20 cellular contexts compared by ENCODE assay signal in genomic region chr2:162586311-162586710, GRCh38.
DNase-seq lines count a peak whose midpoint lies in the region; ATAC-seq, FAIRE-seq and TF ChIP-seq lines count a peak whose summit lies in the region.
"Had no signal": no experiment of that assay in that cellular context is flagged by ENCODE, and none has a peak within 500 bp of the region (broad histone marks: within the 10 kb centered on the region; RNA-seq: fewer than 3 reads in every experiment).

No MANE protein-coding gene starts in this region.

- no peak overlapping the region for H3K14ac ChIP-seq in neuronal stem cell (ENCODE audit: low read length)

- H3K23ac ChIP-seq in neuronal stem cell (ENCODE audit: low read depth, low read length, poor library complexity) = no peak overlapping the region

- H2BK15ac ChIP-seq in neuronal stem cell (ENCODE audit: low read length) = no peak overlapping the region

- DNase-seq in HepG2 (ENCODE audit: low spot score) (no peak), left colon (no peak), neuronal stem cell (ENCODE audit: low spot score) (no peak)
- DNase-seq: Caco-2; CD4-positive, CD25-positive, alpha-beta regulatory T cell; CD8-positive, alpha-beta T cell; DMS153; DND-41; HFFc6 had no signal

- no peak overlapping the region for H3K27ac ChIP-seq in liver (ENCODE audit: low read depth in 1 of 2, low read length in 2 of 2)
- no peak overlapping the region for H3K27ac ChIP-seq in HepG2 (ENCODE audit: extremely low read length, insufficient read depth, low read length)
- H3K27ac ChIP-seq in neuronal stem cell (replicated peaks; ENCODE audit: low read length) = no peak overlapping the region
- H3K27ac ChIP-seq: 22Rv1, BLaER1, C4-2B had no signal

- no peak for ATAC-seq in HepG2
- ATAC-seq in left colon = peak; percentile 29
- no peak for ATAC-seq in esophagus mucosa
- ATAC-seq in GM21723 (IDR thresholded peaks at IDR 0.05; ENCODE audit: unreplicated experiment) = no peak
- ATAC-seq: CD8-positive, alpha-beta T cell; GM23338 had no signal

- H3K79me1 ChIP-seq in neuronal stem cell (ENCODE audit: low read depth, low read length) = no peaks in the 10 kb centered on the region

- TF ChIP-seq EP300 in HepG2 (IDR thresholded peaks at IDR 0.05; ENCODE audit: low read depth in 2 of 2, low read length in 2 of 2) = no peak
- TF ChIP-seq EP300 in HepG2 (CRISPR knock-in tag; IDR thresholded peaks at IDR 0.05; ENCODE audit: borderline replicate concordance) = no peak

- H3K4me1 ChIP-seq in liver (ENCODE audit: control insufficient read depth in 4 of 4, insufficient read depth in 4 of 4, low read length in 3 of 4) (peaks cover 7 to 20% (median 8%) of the 10 kb centered on the region in 4 donors), HepG2 (ENCODE audit: insufficient read depth, low read length) (peaks cover 47% of the 10 kb centered on the region), neuronal stem cell (ENCODE audit: control insufficient read depth in 2 of 2, insufficient read depth in 1 of 2, low read depth in 1 of 2, low read length in 2 of 2) (peaks cover 6 to 12% of the 10 kb centered on the region in 2 donors)
- H3K4me1 ChIP-seq: BLaER1, HAP-1 had no signal

- no TSS peak for BruUV-seq in HepG2 (replicated peaks; lab: Mats Ljungman, UMichigan)

- no peaks in the 10 kb centered on the region for H3K79me2 ChIP-seq in HepG2 (ENCODE audit: insufficient read depth, low read length)

- H3K4ac ChIP-seq in neuronal stem cell (ENCODE audit: low read length) = no peak overlapping the region

- WGBS in liver = 30% methylated on average over 3 of the region's 3 CpGs
- WGBS in HepG2 (ENCODE audit: low lambda C conversion rate) = under 1% methylated on average over 3 of the region's 3 CpGs
- WGBS in neuronal stem cell (ENCODE audit: extremely low coverage in 2 of 2, insufficient read length in 2 of 2, insufficient replicate concordance in 1 of 2), 2 donors = no CpG with 5 or more reads among the region's 3 CpGs

- TF ChIP-seq RAD21 in liver (IDR thresholded peaks at IDR 0.05) (peak; percentile 15 to 50), HepG2 (CRISPR knock-in tag; IDR thresholded peaks at IDR 0.05) (no peak)

- H4K8ac ChIP-seq in neuronal stem cell (ENCODE audit: low read depth, low read length) = no peak overlapping the region

- no peaks in the 10 kb centered on the region for H4K20me1 ChIP-seq in HepG2 (ENCODE audit: insufficient read depth, low read length)
- H4K20me1 ChIP-seq: BLaER1 had no signal

- POLR2A ChIA-PET in HepG2 (lab: Yijun Ruan, JAX) = interaction anchor here (1.5 kb wide), 1 partner anchor 12 kb away, joined by 3 read pairs; no protein-coding TSS in a partner anchor

- no peak overlapping the region for H3K4me2 ChIP-seq in HepG2 (ENCODE audit: low read depth, low read length)
- no peak overlapping the region for H3K4me2 ChIP-seq in neuronal stem cell (ENCODE audit: insufficient read depth, low read length, poor library complexity, severe bottlenecking)
- H3K4me2 ChIP-seq: BLaER1, GM23338 had no signal

- H2BK12ac ChIP-seq in neuronal stem cell (ENCODE audit: low read length) = no peak overlapping the region

- H3K4me3 ChIP-seq in liver (ENCODE audit: low read depth in 1 of 3, low read length in 3 of 3) = no peak overlapping the region
- no peak overlapping the region for H3K4me3 ChIP-seq in HepG2 (replicated peaks in 1 of 3; ENCODE audit: insufficient read depth in 1 of 3, low read depth in 2 of 3, low read length in 3 of 3)
- no peak overlapping the region for H3K4me3 ChIP-seq in neuronal stem cell (ENCODE audit: low read length in 2 of 2)
- H3K4me3 ChIP-seq: BLaER1, GM23338, HAP-1 had no signal

- no peak overlapping the region for H2AFZ ChIP-seq in HepG2 (ENCODE audit: low read length)
- H2AFZ ChIP-seq in neuronal stem cell (ENCODE audit: low read length) = peak overlapping the region; percentile 30
- H2AFZ ChIP-seq: GM23338 had no signal

- no peak overlapping the region for H3K18ac ChIP-seq in neuronal stem cell (ENCODE audit: low read length)

- no peak for FAIRE-seq in HepG2 (lab: Jason Lieb, UNC)
- FAIRE-seq: G401.6, GM12892, H54 had no signal

- no peaks in the 10 kb centered on the region for H3K36me3 ChIP-seq in liver (ENCODE audit: control insufficient read depth in 4 of 4, insufficient read depth in 3 of 4, low read depth in 1 of 4, low read length in 3 of 4)
- no peaks in the 10 kb centered on the region for H3K36me3 ChIP-seq in HepG2 (replicated peaks in 1 of 2; ENCODE audit: control insufficient read depth in 1 of 2, insufficient read depth in 2 of 2, low read length in 2 of 2)
- H3K36me3 ChIP-seq in neuronal stem cell (replicated peaks in 1 of 2; ENCODE audit: control insufficient read depth in 2 of 2, insufficient read depth in 2 of 2, low read length in 2 of 2) = no peaks in the 10 kb centered on the region
- H3K36me3 ChIP-seq: BLaER1, HAP-1 had no signal

- no peak overlapping the region for H4K91ac ChIP-seq in neuronal stem cell (ENCODE audit: low read depth, low read length, poor library complexity)

- H3K9me3 ChIP-seq in liver (ENCODE audit: control insufficient read depth in 4 of 4, low read length in 3 of 4) (no peaks in the 10 kb centered on the region), HepG2 (ENCODE audit: low read length) (no peaks in the 10 kb centered on the region), neuronal stem cell (replicated peaks in 1 of 2; ENCODE audit: control insufficient read depth in 2 of 2, insufficient read depth in 1 of 2, low read depth in 1 of 2, low read length in 2 of 2) (no peaks in the 10 kb centered on the region)
- H3K9me3 ChIP-seq: BLaER1, Caco-2, HAP-1 had no signal

- no peak overlapping the region for H2BK120ac ChIP-seq in neuronal stem cell (ENCODE audit: low read depth, low read length)

- no peak overlapping the region for H2AK5ac ChIP-seq in neuronal stem cell (ENCODE audit: low read depth, low read length)

- TF ChIP-seq POLR2A in HepG2 (IDR thresholded peaks at IDR 0.05; ENCODE audit: insufficient read depth in 1 of 2, low read depth in 2 of 2, low read length in 2 of 2) = no peak

- no peak overlapping the region for H3K9ac ChIP-seq in liver (ENCODE audit: low read depth in 1 of 2, low read length in 2 of 2)
- no peak overlapping the region for H3K9ac ChIP-seq in HepG2 (ENCODE audit: insufficient read depth, low read depth, low read length)
- H3K9ac ChIP-seq in neuronal stem cell (ENCODE audit: low read depth, low read length, poor library complexity) = peak overlapping the region; percentile 40
- H3K9ac ChIP-seq: BLaER1 had no signal

- CTCF ChIA-PET in HepG2 (lab: Yijun Ruan, JAX; ENCODE audit: low intra/inter-chr PET ratio, low total read pairs) = no interaction called here

- intact Hi-C loops in HepG2 (cut with micrococcal nuclease; ENCODE audit: unreplicated experiment) = no loop called here
- intact Hi-C loops in left colon (cut with DNase I, micrococcal nuclease) = no loop called here

- in situ Hi-C loops in HepG2 (cut with HindIII; ENCODE audit: extremely low pct_ligation_motif_present, low pct_unique_long_range_greater_than_20kb) = no loop called here

- H2BK5ac ChIP-seq in neuronal stem cell (ENCODE audit: low read length) = no peak overlapping the region

- H3K27me3 ChIP-seq in liver (ENCODE audit: control insufficient read depth in 4 of 4, insufficient read depth in 4 of 4, low read length in 3 of 4) = no peaks in the 10 kb centered on the region
- peaks cover 0 to 4% of the 10 kb centered on the region in 2 experiments; a peak in 1 of 5 replicates for H3K27me3 ChIP-seq in HepG2 (ENCODE audit: control insufficient read depth in 1 of 2, insufficient read depth in 2 of 2, low read length in 2 of 2)
- H3K27me3 ChIP-seq in neuronal stem cell (ENCODE audit: control insufficient read depth in 3 of 3, insufficient read depth in 3 of 3, low read depth in 1 of 3, low read length in 3 of 3) = no peaks in the 10 kb centered on the region
- H3K27me3 ChIP-seq: BLaER1 had no signal

- TF ChIP-seq CTCF in liver (IDR thresholded peaks at IDR 0.05; ENCODE audit: low read depth, low read length, missing input control) (no peak), HepG2 (CRISPR knock-in tag; IDR thresholded peaks at IDR 0.05) (no peak)

TF ChIP-seq in liver, 16 proteins besides CTCF, POLR2A, EP300 and RAD21 (continues in another document):
- peak; percentile 29 to 34 for TF ChIP-seq RXRA (IDR thresholded peaks at IDR 0.05)
- TF ChIP-seq ZBTB33 (IDR thresholded peaks at IDR 0.05) = no peak
- peak; percentile 55 to 60 for TF ChIP-seq HNF4A (conservative IDR thresholded peaks at IDR 0.05)
- no peak for TF ChIP-seq NR2F2 (IDR thresholded peaks at IDR 0.05)
- peak; percentile 14 for TF ChIP-seq SP1 (IDR thresholded peaks at IDR 0.05)

TF ChIP-seq in HepG2, 621 proteins besides CTCF, POLR2A, EP300 and RAD21 (continues in another document):
- TF ChIP-seq TOE1 (CRISPR knock-in tag; IDR thresholded peaks at IDR 0.05) = no peak
- no peak for TF ChIP-seq ASH2L (IDR thresholded peaks at IDR 0.05; ENCODE audit: insufficient read length, low read depth, low read length)
- TF ChIP-seq ZKSCAN1 (IDR thresholded peaks at IDR 0.05; ENCODE audit: low read length) = no peak
- no peak for TF ChIP-seq ZBTB37 (CRISPR knock-in tag; IDR thresholded peaks at IDR 0.05)
- no peak for TF ChIP-seq HDAC6 (IDR thresholded peaks at IDR 0.05; ENCODE audit: low read depth, low read length)
- TF ChIP-seq ZNF431 (CRISPR knock-in tag; IDR thresholded peaks at IDR 0.05; ENCODE audit: borderline replicate concordance, low read depth) = no peak
- TF ChIP-seq ZNF275 (CRISPR knock-in tag; IDR thresholded peaks at IDR 0.05; ENCODE audit: borderline replicate concordance) = no peak
- TF ChIP-seq ATRX (CRISPR knock-in tag; IDR thresholded peaks at IDR 0.05; ENCODE audit: borderline replicate concordance) = no peak
- no peak for TF ChIP-seq ZNF263 (CRISPR knock-in tag; IDR thresholded peaks at IDR 0.05)
